Comparison of ENCODE assay signal across 21 cellular contexts in genomic region chr4:183633476-183634058, GRCh38. TPM values are rescaled to one million over a fixed set of nuclear protein-coding genes. Genes with fewer than 3 reads are reported as not detected.
DNase-seq lines count a peak whose midpoint lies in the region; ATAC-seq and TF ChIP-seq lines count a peak whose summit lies in the region.
"Had no signal": no experiment of that assay in that cellular context is flagged by ENCODE, and none has a peak within 500 bp of the region (broad histone marks: within the 10 kb centered on the region; RNA-seq: fewer than 3 reads in every experiment).

No MANE protein-coding gene starts in this region.

- H3K36me3 Mint-ChIP-seq in activated T-cell treated with anti-CD3 and anti-CD28 coated beads, Interleukin-2, amount 50 U/mL, for 72 hours (ENCODE audit: insufficient read depth in 2 of 2): no peaks in the 10 kb centered on the region
- H3K36me3 Mint-ChIP-seq in WTC11 (no peaks in the 10 kb centered on the region), type B pancreatic cell (no peaks in the 10 kb centered on the region)

- H3K27ac Mint-ChIP-seq in activated T-cell treated with anti-CD3 and anti-CD28 coated beads, Interleukin-2, amount 50 U/mL, for 72 hours: no peak overlapping the region
- peak overlapping the region; percentile 20; the same call in 1 of the 2 replicates for H3K27ac Mint-ChIP-seq in WTC11
- peak overlapping the region; percentile 79 for H3K27ac Mint-ChIP-seq in type B pancreatic cell

- TF ChIP-seq CTCF in WTC11 (IDR thresholded peaks at IDR 0.05): no peak
- no peak for TF ChIP-seq CTCF in epithelial cell of esophagus (IDR thresholded peaks at IDR 0.05; ENCODE audit: insufficient read depth, low read depth, low read length, missing control alignments)
- no peak for TF ChIP-seq CTCF in type B pancreatic cell (conservative IDR thresholded peaks at IDR 0.05)

- POLR2A ChIA-PET in WTC11 (lab: Charles Lee): no interaction called here

- ATAC-seq in activated T-cell treated with anti-CD3 and anti-CD28 coated beads, Interleukin-2, amount 50 U/mL, for 72 hours (replicated peaks in 1 of 2): peak; percentile 43 to 66
- ATAC-seq in WTC11: no peak
- no peak for ATAC-seq in GM21390 (IDR thresholded peaks at IDR 0.05; ENCODE audit: unreplicated experiment)
- ATAC-seq: A549 had no signal

- peak overlapping the region in 1 of 2 donors; percentile 20 for H3K4me3 Mint-ChIP-seq in activated T-cell treated with anti-CD3 and anti-CD28 coated beads, Interleukin-2, amount 50 U/mL, for 72 hours
- H3K4me3 Mint-ChIP-seq in WTC11: no peak overlapping the region
- no peak overlapping the region for H3K4me3 Mint-ChIP-seq in type B pancreatic cell
- H3K4me3 Mint-ChIP-seq: CD8-positive, alpha-beta memory T cell had no signal

- no peaks in the 10 kb centered on the region for H3K27me3 Mint-ChIP-seq in activated T-cell treated with anti-CD3 and anti-CD28 coated beads, Interleukin-2, amount 50 U/mL, for 72 hours (ENCODE audit: low read depth)
- H3K27me3 Mint-ChIP-seq in WTC11 (ENCODE audit: low read depth) (no peaks in the 10 kb centered on the region), type B pancreatic cell (no peaks in the 10 kb centered on the region)

- DNase-seq in activated T-cell treated with anti-CD3 and anti-CD28 coated beads, Interleukin-2, amount 50 U/mL, for 72 hours: no peak
- DNase-seq in activated T-cell treated with anti-CD3 and anti-CD28 coated beads for 4 hours (no peak), WTC11 (ENCODE audit: low spot score) (no peak), epithelial cell of esophagus (ENCODE audit: low read depth) (peak; percentile 38), type B pancreatic cell (ENCODE audit: extremely low spot score, unreplicated experiment) (no peak), NCI-H128 (lab: John Stamatoyannopoulos, UW; ENCODE audit: unreplicated experiment) (no peak), GOT3 (lab: John Stamatoyannopoulos, UW) (no peak)
- DNase-seq: CD8-positive, alpha-beta memory T cell; DND-41; GF-D8; KG1; NCI-H1436 treated with DMSO at 0.1 percent for 48 hours; NCI-H2029 treated with DMSO at 0.1 percent for 48 hours; NCI-H2171 treated with DMSO at 0.1 percent for 48 hours; NCI-H774; PC-9 had no signal

- no peak overlapping the region for H3K4me3 ChIP-seq in epithelial cell of esophagus (ENCODE audit: low read length)
- H3K4me3 ChIP-seq: A549; BLaER1 treated with 17β-estradiol and CSF1 and Interleukin-3, amounts not matched to agents 10 nM and 100 nM; HAP-1; PC-9; SJSA1 had no signal

- H3K4me1 Mint-ChIP-seq in activated T-cell treated with anti-CD3 and anti-CD28 coated beads, Interleukin-2, amount 50 U/mL, for 72 hours (ENCODE audit: low read depth): peaks cover 22% of the 10 kb centered on the region
- H3K4me1 Mint-ChIP-seq in WTC11: peaks cover 37% of the 10 kb centered on the region
- peaks cover 20% of the 10 kb centered on the region for H3K4me1 Mint-ChIP-seq in type B pancreatic cell (ENCODE audit: unreplicated experiment)

- H3K9me3 Mint-ChIP-seq in activated T-cell treated with anti-CD3 and anti-CD28 coated beads, Interleukin-2, amount 50 U/mL, for 72 hours: no peaks in the 10 kb centered on the region
- H3K9me3 Mint-ChIP-seq in WTC11: no peaks in the 10 kb centered on the region
- no peaks in the 10 kb centered on the region for H3K9me3 Mint-ChIP-seq in type B pancreatic cell
- H3K9me3 Mint-ChIP-seq: CD8-positive, alpha-beta memory T cell had no signal

- CTCF ChIA-PET in WTC11 (lab: Charles Lee): interaction anchor here (0.6 kb wide), 1 partner anchor 160 kb away, joined by 3 read pairs; no protein-coding TSS in a partner anchor

TF ChIP-seq in WTC11, 78 proteins besides CTCF, POLR2A, EP300 and RAD21:
- TF ChIP-seq TEAD4 (CRISPR knock-in tag; IDR thresholded peaks at IDR 0.05) (no peak), FOXK1 (CRISPR knock-in tag; IDR thresholded peaks at IDR 0.05) (no peak), ARID4B (CRISPR knock-in tag; IDR thresholded peaks at IDR 0.05; ENCODE audit: borderline replicate concordance) (no peak), ETV6 (CRISPR knock-in tag; IDR thresholded peaks at IDR 0.05) (no peak), ZNF281 (CRISPR knock-in tag; IDR thresholded peaks at IDR 0.05) (no peak), ESRRA (CRISPR knock-in tag; IDR thresholded peaks at IDR 0.05; ENCODE audit: borderline replicate concordance) (no peak), CDX4 (CRISPR knock-in tag; IDR thresholded peaks at IDR 0.05; ENCODE audit: borderline replicate concordance) (no peak), ZNF219 (CRISPR knock-in tag; IDR thresholded peaks at IDR 0.05; ENCODE audit: borderline replicate concordance) (no peak), GRHL2 (CRISPR knock-in tag; IDR thresholded peaks at IDR 0.05; ENCODE audit: insufficient replicate concordance, severe bottlenecking) (no peak)

RNA-seq across cellular contexts. Expression of gene RWDD4, which starts 25.4 kb away (rescaled TPM):
- 10 to 100 TPM; 16.0 to 17.1 TPM for total RNA-seq in activated T-cell treated with anti-CD3 and anti-CD28 coated beads, Interleukin-2, amount 50 U/mL, for 72 hours
- total RNA-seq in WTC11 (2021): 15.6 to 17.8 TPM (median 16.4 TPM) in 3 replicates
- total RNA-seq in type B pancreatic cell (ENCODE audit: low replicate concordance): 20.5 and 23.6 TPM in 2 replicates

RNA-seq across cellular contexts. Expression of gene TRAPPC11, which starts 25.5 kb away (rescaled TPM):
- total RNA-seq in activated T-cell treated with anti-CD3 and anti-CD28 coated beads, Interleukin-2, amount 50 U/mL, for 72 hours: 10 to 100 TPM; 33.2 to 36.8 TPM
- total RNA-seq in WTC11 (2021): 30.0 to 35.9 TPM (median 33.6 TPM) in 3 replicates
- total RNA-seq in type B pancreatic cell (ENCODE audit: low replicate concordance): 35.9 and 45.4 TPM in 2 replicates

Comparison
In these comparisons a context has a peak if more than half of its experiments do, and no peak if none do; other contexts are left out.
1. ATAC-seq: peak in activated T-cell treated with anti-CD3 and anti-CD28 coated beads, Interleukin-2, amount 50 U/mL, for 72 hours (2 of 2); none in WTC11 (single experiment) and GM21390 (single experiment).